In the genomic region with DNA sequence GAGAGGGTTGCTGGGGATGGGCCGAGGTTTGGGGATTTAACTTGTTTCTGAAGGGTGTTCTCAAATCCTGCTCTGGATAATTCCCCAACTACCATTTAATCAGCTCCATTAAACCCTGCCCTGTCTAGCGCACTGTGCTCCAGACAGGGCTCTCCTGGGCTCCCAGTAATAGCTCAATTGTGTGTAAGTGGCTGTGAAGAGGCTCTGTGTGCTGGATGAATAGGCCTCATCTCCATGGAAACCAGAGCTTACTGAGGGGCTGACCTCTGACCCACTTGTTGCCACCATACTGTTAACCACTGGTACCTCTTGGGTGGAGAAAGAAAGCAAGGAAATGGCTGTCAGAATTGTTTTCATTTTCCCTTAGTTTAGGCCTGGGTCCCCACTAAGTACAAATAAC, we compare ENCODE assay signal across 14 cellular contexts.
A peak's percentile ranks its signal among the peaks of the same experiment; 100 is the strongest.
DNase-seq lines count a peak whose midpoint lies in the region; ATAC-seq lines count a peak whose summit lies in the region.
"Had no signal": no experiment of that assay in that cellular context is flagged by ENCODE, and none has a peak within 500 bp of the region (broad histone marks: within the 10 kb centered on the region; RNA-seq: fewer than 3 reads in every experiment).

No MANE protein-coding gene starts in this region.

- H3K27me3 ChIP-seq in NT2/D1 (ENCODE audit: insufficient read depth, insufficient read length): no peaks in the 10 kb centered on the region
- H3K27me3 ChIP-seq: gastrocnemius medialis, Peyer's patch had no signal

- no peak for ATAC-seq in GM18907 (IDR thresholded peaks at IDR 0.05; ENCODE audit: unreplicated experiment)
- ATAC-seq: activated naive CD4-positive, alpha-beta T cell treated with anti-CD3 and anti-CD28 coated beads, Interleukin-2, amount 50 U/mL, for 72 hours; effector memory CD8-positive, alpha-beta T cell; gastrocnemius medialis had no signal

- H3K4me3 ChIP-seq in NT2/D1 (ENCODE audit: insufficient read length, low read depth): no peak overlapping the region
- H3K4me3 ChIP-seq: gastrocnemius medialis, Peyer's patch had no signal

- DNase-seq in DMS79 treated with DMSO at 0.1 percent for 48 hours (lab: John Stamatoyannopoulos, UW) (peak; percentile 98), NCI-H187 treated with DMSO at 0.1 percent for 48 hours (lab: John Stamatoyannopoulos, UW) (peak; percentile 89), NT2/D1 (ENCODE audit: low read depth, low spot score) (peak; percentile 43), mesenteric fat pad (ENCODE audit: low spot score) (peak; percentile 22), NCI-H446 treated with DMSO at 0.1 percent for 48 hours (lab: John Stamatoyannopoulos, UW) (no peak), Kasumi-1 (lab: John Stamatoyannopoulos, UW) (no peak), epidermal melanocyte (ENCODE audit: insufficient read length, low spot score) (no peak)
- DNase-seq: effector memory CD8-positive, alpha-beta T cell; gastrocnemius medialis; immature natural killer cell; NCI-H2171 had no signal

- no peaks in the 10 kb centered on the region for H3K9me3 ChIP-seq in NT2/D1 (ENCODE audit: insufficient read depth, low read length)
- H3K9me3 ChIP-seq: gastrocnemius medialis, Peyer's patch had no signal

- peaks cover 5% of the 10 kb centered on the region for H3K4me1 ChIP-seq in NT2/D1 (ENCODE audit: insufficient read depth, insufficient read length)
- H3K4me1 ChIP-seq: gastrocnemius medialis, Peyer's patch had no signal

- H3K9ac ChIP-seq in NT2/D1 (ENCODE audit: insufficient read length, low read depth): no peak overlapping the region

- H3K36me3 ChIP-seq in NT2/D1 (ENCODE audit: insufficient read depth, insufficient read length, low read length): peaks cover 3% of the 10 kb centered on the region
- H3K36me3 ChIP-seq: gastrocnemius medialis, Peyer's patch had no signal

Comparison
In these comparisons a context has a peak if more than half of its experiments do, and no peak if none do; other contexts are left out.
1. DNase-seq: peak in DMS79 treated with DMSO at 0.1 percent for 48 hours (single experiment), NCI-H187 treated with DMSO at 0.1 percent for 48 hours (single experiment), NT2/D1 (single experiment) and mesenteric fat pad (single experiment); none in NCI-H446 treated with DMSO at 0.1 percent for 48 hours (single experiment), Kasumi-1 (0 of 2) and epidermal melanocyte (single experiment).